ENCODE assay signal across 12 cellular contexts in genomic region chr20:49185071-49185757, GRCh38. TPM values are rescaled to one million over a fixed set of nuclear protein-coding genes. Genes with fewer than 3 reads are reported as not detected.
DNase-seq lines count a peak whose midpoint lies in the region; ATAC-seq, FAIRE-seq and TF ChIP-seq lines count a peak whose summit lies in the region.
"Had no signal": no experiment of that assay in that cellular context is flagged by ENCODE, and none has a peak within 500 bp of the region (broad histone marks: within the 10 kb centered on the region; RNA-seq: fewer than 3 reads in every experiment).

No MANE protein-coding gene starts in this region.

- intact Hi-C loops in left ventricle myocardium inferior (cut with micrococcal nuclease) (no loop called here), Right ventricle myocardium superior (cut with DNase I) (no loop called here), activated B cell treated with CpG ODN at 0.5 μM for 24 hours (cut with micrococcal nuclease) (loop anchor here (10.0 kb wide), 1 partner anchor 50 kb away; no protein-coding TSS in a partner anchor), HepG2 (cut with micrococcal nuclease; ENCODE audit: unreplicated experiment) (loop anchor here (2.0 to 5.0 kb wide), 2 partner anchors 24 to 92 kb away; partner anchors contain the start of gene ZNFX1)

- POLR2A ChIA-PET in activated B cell treated with CpG ODN at 0.5 μM for 24 hours (lab: Charles Lee) (no interaction called here), HepG2 (lab: Yijun Ruan, JAX) (interaction anchor here (0.7 to 4.5 kb wide), 15 partner anchors 11 to 1214 kb away, joined by 3 to 49 read pairs (median 4); partner anchors contain the start of genes CSE1L, DDX27 and ZNFX1)

- in situ Hi-C loops in HepG2 (cut with HindIII; ENCODE audit: extremely low pct_ligation_motif_present, low pct_unique_long_range_greater_than_20kb): no loop called here

- TF ChIP-seq CTCF in left ventricle myocardium inferior (IDR thresholded peaks at IDR 0.05; ENCODE audit: borderline replicate concordance) (no peak), activated B cell treated with CpG ODN at 0.5 μM for 24 hours (IDR thresholded peaks at IDR 0.05) (no peak), HepG2 (CRISPR knock-in tag; IDR thresholded peaks at IDR 0.05) (no peak), type B pancreatic cell (conservative IDR thresholded peaks at IDR 0.05) (no peak)

- H3K4me3 ChIP-seq in left ventricle myocardium inferior (no peak overlapping the region), HepG2 (replicated peaks in 1 of 3; ENCODE audit: insufficient read depth in 1 of 3, low read depth in 2 of 3, low read length in 3 of 3) (peak overlapping the region; percentile 88 to 99 (median 97))

- H3K9me3 Mint-ChIP-seq in activated B cell treated with CpG ODN at 0.5 μM for 24 hours: no peaks in the 10 kb centered on the region
- H3K9me3 Mint-ChIP-seq in type B pancreatic cell: no peaks in the 10 kb centered on the region

- TF ChIP-seq EP300 in HepG2 (IDR thresholded peaks at IDR 0.05; ENCODE audit: low read depth in 2 of 2, low read length in 2 of 2) (peak; percentile 17 to 81; a peak in 2 of 4 replicates), HepG2 (CRISPR knock-in tag; IDR thresholded peaks at IDR 0.05; ENCODE audit: borderline replicate concordance) (no peak)

- no peak overlapping the region for H2AFZ ChIP-seq in HepG2 (ENCODE audit: low read length)

- WGBS in HepG2 (ENCODE audit: low lambda C conversion rate): 4% methylated on average over 6 of the region's 6 CpGs

- no peaks in the 10 kb centered on the region for H3K36me3 ChIP-seq in left ventricle myocardium inferior
- no peaks in the 10 kb centered on the region for H3K36me3 ChIP-seq in HepG2 (replicated peaks in 1 of 2; ENCODE audit: control insufficient read depth in 1 of 2, insufficient read depth in 2 of 2, low read length in 2 of 2)

- TF ChIP-seq POLR2A in HepG2 (IDR thresholded peaks at IDR 0.05; ENCODE audit: insufficient read depth in 1 of 2, low read depth in 2 of 2, low read length in 2 of 2): no peak

- ATAC-seq in Right ventricle myocardium superior (ENCODE audit: poor library complexity) (no peak), activated B cell treated with CpG ODN at 0.5 μM for 24 hours (ENCODE audit: low read depth) (no peak), HepG2 (peak; percentile 51), HG03280 (IDR thresholded peaks at IDR 0.05; ENCODE audit: unreplicated experiment) (no peak), HG02763 (IDR thresholded peaks at IDR 0.05; ENCODE audit: unreplicated experiment) (no peak)

- peak overlapping the region; percentile 92 for H3K9ac ChIP-seq in HepG2 (ENCODE audit: insufficient read depth, low read depth, low read length)

- peak overlapping the region; percentile 81 for H3K4me2 ChIP-seq in HepG2 (ENCODE audit: low read depth, low read length)

- H3K79me2 ChIP-seq in HepG2 (ENCODE audit: insufficient read depth, low read length): peaks cover 72% of the 10 kb centered on the region

- H3K4me1 ChIP-seq in left ventricle myocardium inferior: peaks cover 77% of the 10 kb centered on the region
- peaks cover 57% of the 10 kb centered on the region for H3K4me1 ChIP-seq in HepG2 (ENCODE audit: insufficient read depth, low read length)

- H3K27me3 ChIP-seq in left ventricle myocardium inferior (ENCODE audit: low read depth) (no peaks in the 10 kb centered on the region), HepG2 (ENCODE audit: control insufficient read depth in 1 of 2, insufficient read depth in 2 of 2, low read length in 2 of 2) (peaks cover 0 to 5% of the 10 kb centered on the region in 2 experiments; a peak in 1 of 5 replicates)

- H3K9me3 ChIP-seq in left ventricle myocardium inferior (replicated peaks) (no peaks in the 10 kb centered on the region), HepG2 (ENCODE audit: low read length) (no peaks in the 10 kb centered on the region)

- H3K27ac ChIP-seq in left ventricle myocardium inferior (replicated peaks) (peak overlapping the region; percentile 96), HepG2 (ENCODE audit: extremely low read length, insufficient read depth, low read length) (peak overlapping the region; percentile 77)

- peak overlapping the region; percentile 5 for H3K4me3 Mint-ChIP-seq in activated B cell treated with CpG ODN at 0.5 μM for 24 hours
- peak overlapping the region; percentile 75 for H3K4me3 Mint-ChIP-seq in type B pancreatic cell

- no peak for DNase-seq in left ventricle myocardium inferior
- no peak for DNase-seq in Right ventricle myocardium superior
- DNase-seq in activated B cell treated with CpG ODN at 0.5 μM for 24 hours: no peak
- peak; percentile 93 for DNase-seq in HepG2 (ENCODE audit: low spot score)
- DNase-seq in type B pancreatic cell (ENCODE audit: extremely low spot score, unreplicated experiment): no peak
- no peak for DNase-seq in DMS114 treated with DMSO at 0.1 percent for 48 hours (lab: John Stamatoyannopoulos, UW; ENCODE audit: unreplicated experiment)
- DNase-seq: activated CD8-positive, alpha-beta memory T cell treated with anti-CD3 and anti-CD28 coated beads, Interleukin-2, amount 50 U/mL, for 4 hours; cerebellar nuclear complex; NCI-H69; stimulated activated CD4-positive, alpha-beta T cell treated with anti-CD3 and anti-CD28 coated beads, Interleukin-12 subunit alpha, Interleukin-12 subunit beta, amount 100 ng/mL, for 4 hours had no signal

- peak; percentile 60 for FAIRE-seq in HepG2 (lab: Jason Lieb, UNC)

- no peak for TF ChIP-seq RAD21 in HepG2 (CRISPR knock-in tag; IDR thresholded peaks at IDR 0.05)

- H3K27ac Mint-ChIP-seq in activated B cell treated with CpG ODN at 0.5 μM for 24 hours (no peak overlapping the region), type B pancreatic cell (peak overlapping the region; percentile 47)

- peaks cover 2% of the 10 kb centered on the region for H3K27me3 Mint-ChIP-seq in activated B cell treated with CpG ODN at 0.5 μM for 24 hours
- no peaks in the 10 kb centered on the region for H3K27me3 Mint-ChIP-seq in type B pancreatic cell

- H3K4me1 Mint-ChIP-seq in activated B cell treated with CpG ODN at 0.5 μM for 24 hours: peaks cover 67% of the 10 kb centered on the region
- peaks cover 30% of the 10 kb centered on the region for H3K4me1 Mint-ChIP-seq in type B pancreatic cell (ENCODE audit: unreplicated experiment)

- peaks cover 52% of the 10 kb centered on the region for H4K20me1 ChIP-seq in HepG2 (ENCODE audit: insufficient read depth, low read length)

- BruUV-seq in HepG2 (replicated peaks; lab: Mats Ljungman, UMichigan): no TSS peak

- CTCF ChIA-PET in activated B cell treated with CpG ODN at 0.5 μM for 24 hours (lab: Charles Lee): interaction anchor here (1.1 kb wide), 1 partner anchor 32 kb away, joined by 6 read pairs; no protein-coding TSS in a partner anchor
- CTCF ChIA-PET in HepG2 (lab: Yijun Ruan, JAX; ENCODE audit: low intra/inter-chr PET ratio, low total read pairs): no interaction called here

- peaks cover 15% of the 10 kb centered on the region for H3K36me3 Mint-ChIP-seq in activated B cell treated with CpG ODN at 0.5 μM for 24 hours (ENCODE audit: low read depth)
- H3K36me3 Mint-ChIP-seq in type B pancreatic cell: peaks cover 4% of the 10 kb centered on the region

RNA-seq across cellular contexts. Expression of gene STAU1, which starts 2.9 kb away (rescaled TPM):
- total RNA-seq in left ventricle myocardium inferior (63.4 TPM), Right ventricle myocardium superior (49.1 TPM), activated B cell treated with CpG ODN at 0.5 μM for 24 hours (39.3 and 40.3 TPM in 2 replicates), HepG2 (2016; rRNA removed; fragmentation: Illumina TruSeq; extraction: Trizol) (119 and 186 TPM in 2 replicates), type B pancreatic cell (ENCODE audit: low replicate concordance) (73.4 and 79.8 TPM in 2 replicates)
- 84.1 and 98.9 TPM in 2 replicates for total RNA-seq in HepG2 (2016; cell fraction: cytosol; rRNA removed; fragmentation: Illumina TruSeq; extraction: Trizol; ENCODE audit: low read depth)
- 118 and 170 TPM in 2 replicates for total RNA-seq in HepG2 (2016; cell fraction: insoluble cytoplasmic fraction; rRNA removed; fragmentation: Illumina TruSeq; extraction: Trizol)
- 217 and 243 TPM in 2 replicates for total RNA-seq in HepG2 (2016; cell fraction: membrane; rRNA removed; fragmentation: Illumina TruSeq; extraction: Trizol)
- total RNA-seq in HepG2 (2016; cell fraction: nucleus; rRNA removed; fragmentation: Illumina TruSeq; extraction: Trizol): 77.6 and 86.1 TPM in 2 replicates
- 121 and 133 TPM in 2 replicates for polyA plus RNA-seq in HepG2 (2011; rRNA removed)
- 95.5 and 124 TPM in 2 replicates for polyA plus RNA-seq in HepG2 (2011; cell fraction: cytosol; rRNA removed)
- polyA plus RNA-seq in HepG2 (2011; cell fraction: nucleus; rRNA removed): 55.6 and 68.1 TPM in 2 replicates
- polyA plus RNA-seq in HepG2 (2012): 196 and 212 TPM in 2 replicates
- 100 and 110 TPM in 2 replicates for polyA plus RNA-seq in HepG2 (2016; cell fraction: cytosol; fragmentation: Illumina TruSeq; extraction: Trizol; ENCODE audit: low read depth)
- 241 and 269 TPM in 2 replicates for polyA plus RNA-seq in HepG2 (2016; cell fraction: insoluble cytoplasmic fraction; fragmentation: Illumina TruSeq; extraction: Trizol; ENCODE audit: low read depth)
- polyA plus RNA-seq in HepG2 (2016; cell fraction: membrane; fragmentation: Illumina TruSeq; extraction: Trizol; ENCODE audit: low read depth): 212 and 250 TPM in 2 replicates
- polyA plus RNA-seq in HepG2 (2016; cell fraction: nucleus; fragmentation: Illumina TruSeq; extraction: Trizol; ENCODE audit: insufficient read depth, low read depth): 141 and 152 TPM in 2 replicates
- 37.2 and 106 TPM in 2 replicates for polyA minus RNA-seq in HepG2 (2011; rRNA and poly(A)+ RNA removed; ENCODE audit: low replicate concordance)
- polyA minus RNA-seq in HepG2 (2011; cell fraction: cytosol; rRNA and poly(A)+ RNA removed): 158 and 174 TPM in 2 replicates
- polyA minus RNA-seq in HepG2 (2011; cell fraction: nucleus; rRNA and poly(A)+ RNA removed): 61.8 and 82.7 TPM in 2 replicates

RNA-seq across cellular contexts. Expression of gene DDX27, which starts 34.0 kb away (rescaled TPM):
- total RNA-seq in left ventricle myocardium inferior: 14.6 TPM
- total RNA-seq in Right ventricle myocardium superior: 12.2 TPM
- 76.5 and 78.4 TPM in 2 replicates for total RNA-seq in activated B cell treated with CpG ODN at 0.5 μM for 24 hours
- total RNA-seq in HepG2 (2016; rRNA removed; fragmentation: Illumina TruSeq; extraction: Trizol): 72.8 and 88.3 TPM in 2 replicates
- total RNA-seq in HepG2 (2016; cell fraction: cytosol; rRNA removed; fragmentation: Illumina TruSeq; extraction: Trizol; ENCODE audit: low read depth): 8.9 and 9.5 TPM in 2 replicates
- 75.2 and 79.2 TPM in 2 replicates for total RNA-seq in HepG2 (2016; cell fraction: insoluble cytoplasmic fraction; rRNA removed; fragmentation: Illumina TruSeq; extraction: Trizol)
- 14.0 and 18.2 TPM in 2 replicates for total RNA-seq in HepG2 (2016; cell fraction: membrane; rRNA removed; fragmentation: Illumina TruSeq; extraction: Trizol)
- 44.4 and 46.5 TPM in 2 replicates for total RNA-seq in HepG2 (2016; cell fraction: nucleus; rRNA removed; fragmentation: Illumina TruSeq; extraction: Trizol)
- polyA plus RNA-seq in HepG2 (2011; rRNA removed): 42.6 and 48.0 TPM in 2 replicates
- 38.6 and 49.4 TPM in 2 replicates for polyA plus RNA-seq in HepG2 (2011; cell fraction: cytosol; rRNA removed)
- polyA plus RNA-seq in HepG2 (2011; cell fraction: nucleus; rRNA removed): 62.5 and 66.4 TPM in 2 replicates
- 35.3 and 37.4 TPM in 2 replicates for polyA plus RNA-seq in HepG2 (2012)
- polyA plus RNA-seq in HepG2 (2016; cell fraction: cytosol; fragmentation: Illumina TruSeq; extraction: Trizol; ENCODE audit: low read depth): 4.7 and 5.9 TPM in 2 replicates
- 85.6 and 97.5 TPM in 2 replicates for polyA plus RNA-seq in HepG2 (2016; cell fraction: insoluble cytoplasmic fraction; fragmentation: Illumina TruSeq; extraction: Trizol; ENCODE audit: low read depth)
- polyA plus RNA-seq in HepG2 (2016; cell fraction: membrane; fragmentation: Illumina TruSeq; extraction: Trizol; ENCODE audit: low read depth): 8.4 and 10.7 TPM in 2 replicates
- 80.8 and 84.7 TPM in 2 replicates for polyA plus RNA-seq in HepG2 (2016; cell fraction: nucleus; fragmentation: Illumina TruSeq; extraction: Trizol; ENCODE audit: insufficient read depth, low read depth)
- polyA minus RNA-seq in HepG2 (2011; rRNA and poly(A)+ RNA removed; ENCODE audit: low replicate concordance): 76.4 and 94.7 TPM in 2 replicates
- polyA minus RNA-seq in HepG2 (2011; cell fraction: cytosol; rRNA and poly(A)+ RNA removed): 26.3 and 26.8 TPM in 2 replicates
- polyA minus RNA-seq in HepG2 (2011; cell fraction: nucleus; rRNA and poly(A)+ RNA removed): 33.9 and 44.4 TPM in 2 replicates
- 34.3 and 40.6 TPM in 2 replicates for total RNA-seq in type B pancreatic cell (ENCODE audit: low replicate concordance)

Comparison
In these comparisons a context has a peak if more than half of its experiments do, and no peak if none do; other contexts are left out.
1. intact Hi-C loops: an anchor here in activated B cell treated with CpG ODN at 0.5 μM for 24 hours (10.0 kb wide) and HepG2 (2.0 to 5.0 kb wide); none called in left ventricle myocardium inferior and Right ventricle myocardium superior.